In genomic region chr9:70398145-70398556, GRCh38 we compare ENCODE assay signal across 9 cellular contexts. TPM values are rescaled to one million over a fixed set of nuclear protein-coding genes. Genes with fewer than 3 reads are reported as not detected.
DNase-seq lines count a peak whose midpoint lies in the region; ATAC-seq, FAIRE-seq and TF ChIP-seq lines count a peak whose summit lies in the region.
"Had no signal": no experiment of that assay in that cellular context is flagged by ENCODE, and none has a peak within 500 bp of the region (broad histone marks: within the 10 kb centered on the region; RNA-seq: fewer than 3 reads in every experiment).

No MANE protein-coding gene starts in this region.

- H3K36me3 ChIP-seq in esophagus squamous epithelium (no peaks in the 10 kb centered on the region), uterus (no peaks in the 10 kb centered on the region)

- H3K4me1 ChIP-seq in esophagus squamous epithelium (peaks cover 20 to 84% (median 39%) of the 10 kb centered on the region in 3 donors), uterus (peaks cover 4 to 24% of the 10 kb centered on the region in 2 donors)

- H3K27me3 ChIP-seq in esophagus squamous epithelium (no peaks in the 10 kb centered on the region), uterus (no peaks in the 10 kb centered on the region)

- DNase-seq in GM18507 (ENCODE audit: extremely low spot score, insufficient read length, low read depth) (no peak), NB4 (ENCODE audit: low read depth) (peak; percentile 74), esophagus squamous epithelium (lab: John Stamatoyannopoulos, UW) (no peak), uterus (no peak), glomerular visceral epithelial cell (ENCODE audit: extremely low spot score) (no peak), posterior vena cava (ENCODE audit: low spot score) (no peak)
- DNase-seq in activated effector memory CD4-positive, alpha-beta T cell treated with Interleukin-2 at 50 U/mL for 16 hours, result no peak

- 45 to 56% methylated on average over 4 of the region's 4 CpGs for WGBS in esophagus squamous epithelium, 2 donors

- H3K9me3 ChIP-seq in esophagus squamous epithelium (no peaks in the 10 kb centered on the region), uterus (no peaks in the 10 kb centered on the region)

- no peak overlapping the region for H3K4me3 ChIP-seq in NB4 (ENCODE audit: low read depth, low read length)
- peak overlapping the region in 1 of 4 donors; percentile 3 for H3K4me3 ChIP-seq in esophagus squamous epithelium
- no peak overlapping the region for H3K4me3 ChIP-seq in uterus
- H3K4me3 ChIP-seq: skin epidermis had no signal

- peak; percentile 96 for ATAC-seq in HG02571 (IDR thresholded peaks at IDR 0.05; ENCODE audit: unreplicated experiment)

- H3K27ac ChIP-seq in esophagus squamous epithelium (peak overlapping the region in 3 of 4 donors; percentile 54 to 65 (median 56)), uterus (peak overlapping the region; percentile 76 to 100)

- intact Hi-C loops in esophagus squamous epithelium (cut with DNase I) (loop anchor here (10.0 kb wide), 1 partner anchor 53 kb away; no protein-coding TSS in a partner anchor), uterus (cut with DNase I; ENCODE audit: low total_unique reads) (no loop called here), posterior vena cava (cut with DNase I) (no loop called here)

- TF ChIP-seq CTCF in NB4 (IDR thresholded peaks at IDR 0.05; ENCODE audit: low read depth, low read length), result no peak
- no peak for TF ChIP-seq CTCF in esophagus squamous epithelium (IDR thresholded peaks at IDR 0.05)
- TF ChIP-seq CTCF in uterus (IDR thresholded peaks at IDR 0.05), result no peak

- FAIRE-seq in GM18507 (lab: Jason Lieb, UNC), result peak; percentile 92

- TF ChIP-seq POLR2A in NB4 (IDR thresholded peaks at IDR 0.05; ENCODE audit: extremely low read depth, insufficient read length) (no peak), esophagus squamous epithelium (IDR thresholded peaks at IDR 0.05) (no peak), uterus (IDR thresholded peaks at IDR 0.05) (no peak)

RNA-seq across cellular contexts. Expression of gene KLF9, which starts 16.3 kb away (rescaled TPM):
- 10 to 100 TPM; 13.7 to 71.0 (median 17.3) TPM for total RNA-seq in esophagus squamous epithelium
- total RNA-seq in uterus, result 100 to 1,000 TPM in 2 of 4 donors, 10 to 100 TPM in 2; 19.1 to 146 (median 98.7) TPM
- total RNA-seq in posterior vena cava, result 100 to 1,000 TPM in 1 of 2 donors, 10 to 100 TPM in 1; 87.1 to 104 TPM
